8 cellular contexts compared by ENCODE assay signal in the genomic region with DNA sequence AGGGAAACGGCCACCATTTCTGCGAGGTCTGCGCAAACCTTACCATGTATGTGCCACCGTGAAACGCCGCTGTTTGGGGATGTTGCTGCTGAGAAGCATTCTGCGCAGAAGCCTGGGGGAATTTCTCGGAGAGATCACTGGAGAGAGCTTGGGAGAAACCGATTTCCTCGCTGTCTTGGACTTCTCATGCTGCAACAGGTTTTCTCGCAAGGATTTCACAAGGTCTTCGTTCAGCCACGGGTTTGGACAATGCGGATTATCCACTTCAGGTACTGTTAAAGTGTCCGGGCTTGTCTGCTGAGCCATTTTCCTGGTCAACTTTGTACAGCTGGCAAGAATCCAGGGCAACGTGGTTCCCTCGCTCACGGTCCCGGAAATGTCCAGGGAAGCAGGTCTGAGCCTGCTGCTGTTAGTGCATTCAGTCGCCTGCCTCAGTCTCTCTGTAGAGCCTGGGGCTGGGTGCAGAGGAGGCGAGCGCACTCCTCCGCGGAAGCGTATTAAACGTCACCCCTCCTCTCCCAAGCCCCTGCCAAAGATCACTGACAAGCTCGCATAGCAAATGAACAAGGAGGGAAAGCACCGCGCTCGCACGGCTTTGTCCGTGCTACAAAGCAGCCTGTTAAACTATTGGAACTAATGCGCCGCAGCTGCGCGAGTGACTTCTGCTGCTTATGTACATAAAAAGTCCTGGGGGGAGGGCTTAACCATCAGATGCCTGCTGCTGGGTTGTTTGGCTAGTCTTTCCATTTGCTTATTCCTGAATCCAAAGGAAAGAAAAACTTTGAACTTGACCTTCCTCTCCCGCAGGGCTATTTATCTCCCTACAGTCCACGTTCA.
DNase-seq lines count a peak whose midpoint lies in the region; ATAC-seq, FAIRE-seq and TF ChIP-seq lines count a peak whose summit lies in the region.

No MANE protein-coding gene starts in this region.

- H2AFZ ChIP-seq in GM23248 = peak overlapping the region; percentile 78

- no peaks in the 10 kb centered on the region for H3K4me1 ChIP-seq in CD4-positive, alpha-beta memory T cell (ENCODE audit: insufficient read depth, low read length)
- H3K4me1 ChIP-seq in GM23248 (ENCODE audit: insufficient read depth) = peaks cover 8% of the 10 kb centered on the region; the same call in 1 of the 2 replicates
- peaks cover 0 to 25% (median 8%) of the 10 kb centered on the region in 12 donors for H3K4me1 ChIP-seq in heart left ventricle
- peaks cover 0 to 3% (median 0%) of the 10 kb centered on the region in 3 donors for H3K4me1 ChIP-seq in pancreas

- intact Hi-C loops in CD4-positive, alpha-beta memory T cell (cut with micrococcal nuclease) = no loop called here
- intact Hi-C loops in heart left ventricle (cut with DNase I) (no loop called here), pancreas (cut with DNase I) (no loop called here)

- no peaks in the 10 kb centered on the region for H3K36me3 ChIP-seq in CD4-positive, alpha-beta memory T cell (ENCODE audit: insufficient read depth, low read length)
- H3K36me3 ChIP-seq in GM23248 (ENCODE audit: low read depth) (no peaks in the 10 kb centered on the region), heart left ventricle (no peaks in the 10 kb centered on the region), pancreas (no peaks in the 10 kb centered on the region)

- TF ChIP-seq CTCF in heart left ventricle (IDR thresholded peaks at IDR 0.05) = no peak
- TF ChIP-seq CTCF in pancreas (IDR thresholded peaks at IDR 0.05) = no peak

- H3K4me2 ChIP-seq in GM23248 (ENCODE audit: unreplicated experiment) = peak overlapping the region; percentile 100

- in situ Hi-C loops in GM23248 (cut with MboI) = no loop called here

- TF ChIP-seq POLR2A in heart left ventricle (IDR thresholded peaks at IDR 0.05) = no peak

- no peak overlapping the region for H3K4me3 ChIP-seq in CD4-positive, alpha-beta memory T cell (ENCODE audit: low read length in 2 of 2)
- peak overlapping the region; percentile 77 for H3K4me3 ChIP-seq in GM23248
- H3K4me3 ChIP-seq in heart left ventricle = peak overlapping the region; percentile 4 to 67 (median 56)
- H3K4me3 ChIP-seq in pancreas = peak overlapping the region; percentile 11 to 53 (median 33)

- no peaks in the 10 kb centered on the region for H3K79me2 ChIP-seq in GM23248 (ENCODE audit: insufficient read depth)

- peaks cover 0 to 9% (median 4%) of the 10 kb centered on the region in 4 donors for H3K4me1 Mint-ChIP-seq in CD4-positive, alpha-beta memory T cell

- H3F3A ChIP-seq in GM23248 (ENCODE audit: insufficient read depth) = no peaks in the 10 kb centered on the region

- DNase-seq in CD4-positive, alpha-beta memory T cell = peak in 1 of 5 donors; percentile 2
- DNase-seq in GM23248 (peak; percentile 70), NCI-H2227 (lab: John Stamatoyannopoulos, UW; ENCODE audit: unreplicated experiment) (peak; percentile 74), heart left ventricle (peak; percentile 42 to 69 (median 54)), pancreas (peak; percentile 34 to 77 (median 52)), CD1c-positive myeloid dendritic cell (ENCODE audit: extremely low spot score) (no peak), epidermal melanocyte (ENCODE audit: insufficient read length, low spot score) (no peak)
- DNase-seq in activated naive CD4-positive, alpha-beta T cell treated with anti-CD3 and anti-CD28 coated beads, Interleukin-2, amount 50 U/mL, for 16 hours = peak; percentile 26

- peak overlapping the region in 1 of 7 donors; percentile 71 for H3K27ac Mint-ChIP-seq in CD4-positive, alpha-beta memory T cell

- H3K27me3 Mint-ChIP-seq in CD4-positive, alpha-beta memory T cell = peaks cover 27 to 34% of the 10 kb centered on the region in 2 donors

- FAIRE-seq in pancreas (lab: Jason Lieb, UNC) = no peak

- H4K20me1 ChIP-seq in GM23248 (ENCODE audit: insufficient read depth) = no peaks in the 10 kb centered on the region

- no peak overlapping the region for H3K27ac ChIP-seq in CD4-positive, alpha-beta memory T cell (ENCODE audit: low read depth, low read length)
- H3K27ac ChIP-seq in GM23248 (no peak overlapping the region), heart left ventricle (peak overlapping the region in 6 of 12 donors; percentile 18 to 82 (median 28)), pancreas (peak overlapping the region in 1 of 4 donors; percentile 19)

- H3K27me3 ChIP-seq in CD4-positive, alpha-beta memory T cell (ENCODE audit: insufficient read depth, low read length) = no peaks in the 10 kb centered on the region
- H3K27me3 ChIP-seq in GM23248 (replicated peaks; ENCODE audit: insufficient read depth) (peaks cover 15% of the 10 kb centered on the region; the same call in 1 of the 2 replicates), heart left ventricle (peaks cover 0 to 38% (median 6%) of the 10 kb centered on the region in 9 donors), pancreas (no peaks in the 10 kb centered on the region)

- H3K4me3 Mint-ChIP-seq in CD4-positive, alpha-beta memory T cell = peak overlapping the region in 7 of 8 donors; percentile 18 to 75 (median 55)

- no peaks in the 10 kb centered on the region for H3K9me2 ChIP-seq in GM23248 (ENCODE audit: insufficient read depth)

- CTCF ChIA-PET in CD4-positive, alpha-beta memory T cell (lab: Charles Lee; ENCODE audit: partially characterized antibody) = interaction anchor here (1.7 kb wide), 1 partner anchor 43 kb away, joined by 4 read pairs; no protein-coding TSS in a partner anchor

- no peaks in the 10 kb centered on the region for H3K36me3 Mint-ChIP-seq in CD4-positive, alpha-beta memory T cell

- WGBS in GM23248 (ENCODE audit: low coverage in 1 of 2, low lambda C conversion rate in 2 of 2, missing lambda C conversion rate in 2 of 2), 2 experiments = 4 to 5% methylated on average over 38 of the region's 38 CpGs
- WGBS in heart left ventricle, 4 donors = 0 to 2% (median 2%) methylated on average over 35 to 38 of the region's 38 CpGs
- WGBS in pancreas, 2 donors = 3 to 4% methylated on average over 38 of the region's 38 CpGs

- ATAC-seq in heart left ventricle = peak; percentile 37 to 89 (median 73)
- peak; percentile 81 to 87 (median 84) for ATAC-seq in pancreas

- POLR2A ChIA-PET in CD4-positive, alpha-beta memory T cell (lab: Charles Lee; ENCODE audit: partially characterized antibody) = no interaction called here

- peaks cover 0 to 2% (median 0%) of the 10 kb centered on the region in 8 donors for H3K9me3 Mint-ChIP-seq in CD4-positive, alpha-beta memory T cell

- H3K9me3 ChIP-seq in CD4-positive, alpha-beta memory T cell (ENCODE audit: control insufficient read depth in 1 of 2, low read length in 2 of 2) = no peaks in the 10 kb centered on the region
- H3K9me3 ChIP-seq in GM23248 (ENCODE audit: low read depth) (no peaks in the 10 kb centered on the region), heart left ventricle (no peaks in the 10 kb centered on the region), pancreas (no peaks in the 10 kb centered on the region)

- peak overlapping the region; percentile 62 for H3K9ac ChIP-seq in GM23248

Comparison
In these comparisons a context has a peak if more than half of its experiments do, and no peak if none do; other contexts are left out.
1. DNase-seq: peak in GM23248 (single experiment), NCI-H2227 (single experiment), activated naive CD4-positive, alpha-beta T cell treated with anti-CD3 and anti-CD28 coated beads, Interleukin-2, amount 50 U/mL, for 16 hours (single experiment), heart left ventricle (5 of 5) and pancreas (6 of 6); none in CD1c-positive myeloid dendritic cell (single experiment) and epidermal melanocyte (single experiment).
2. H3K4me3 ChIP-seq: peak in GM23248 (single experiment), heart left ventricle (12 of 12) and pancreas (4 of 4); none in CD4-positive, alpha-beta memory T cell (0 of 2).